Comparison of ENCODE assay signal across 20 cellular contexts in the genomic region with DNA sequence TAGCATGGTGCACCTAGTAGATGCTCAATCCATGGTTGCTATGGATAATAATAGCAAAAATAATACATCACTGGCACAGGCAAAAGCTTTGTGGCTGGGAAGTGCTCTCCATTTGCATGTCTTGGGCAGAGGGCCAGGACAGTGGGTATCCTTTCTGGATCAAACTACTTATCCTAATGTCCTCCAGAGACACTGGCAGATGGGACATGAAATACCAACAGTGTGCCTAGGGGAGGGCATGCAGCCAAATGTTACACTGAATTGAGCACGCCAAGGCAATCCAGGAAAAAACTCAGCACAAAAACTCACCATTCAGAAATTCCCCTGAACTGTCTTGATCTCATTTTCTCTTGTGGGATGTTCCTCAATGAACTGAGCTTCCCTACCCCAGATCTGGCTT.
"Had no signal": no experiment of that assay in that cellular context is flagged by ENCODE, and none has a peak within 500 bp of the region (broad histone marks: within the 10 kb centered on the region; RNA-seq: fewer than 3 reads in every experiment).

No MANE protein-coding gene starts in this region.

- ATAC-seq: activated naive CD4-positive, alpha-beta T cell treated with anti-CD3 and anti-CD28 coated beads, Interleukin-2, amount 50 U/mL, for 72 hours; activated T-cell treated with anti-CD3 and anti-CD28 coated beads, Interleukin-2, amount 50 U/mL, for 72 hours; foreskin keratinocyte; mucosa of descending colon; naive thymus-derived CD8-positive, alpha-beta T cell had no signal

- DNase-seq: activated CD4-positive, alpha-beta T cell treated with anti-CD3 and anti-CD28 coated beads, Interleukin-2, amount 10 ng/mL, durations not matched to agents 7 days and 5 days; activated CD8-positive, alpha-beta memory T cell treated with anti-CD3 and anti-CD28 coated beads, Interleukin-2, amount 50 U/mL, for 48 hours; activated gamma-delta T cell; activated T-cell treated with anti-CD3 and anti-CD28 coated beads, Interleukin-2, amount 50 U/mL, for 72 hours; amniotic stem cell; effector CD4-positive, alpha-beta T cell; esophagus squamous epithelium; foreskin keratinocyte; glutamatergic neuron; hypothalamus; left ventricle myocardium inferior; mucosa of descending colon; naive thymus-derived CD8-positive, alpha-beta T cell; posterior cingulate gyrus; stimulated activated CD4-positive, alpha-beta T cell treated with anti-CD3 and anti-CD28 coated beads, Interleukin-15, amount 100 ng/mL, for 24 hours; stimulated activated CD4-positive, alpha-beta T cell treated with anti-CD3 and anti-CD28 coated beads, Interleukin-4, amount 100 ng/mL, for 1 hour; stimulated activated naive CD4-positive, alpha-beta T cell; tibial artery; uterus had no signal
